ENCODE assay signal across 11 cellular contexts in genomic region chr6:42505377-42505702, GRCh38. TPM values are rescaled to one million over a fixed set of nuclear protein-coding genes. Genes with fewer than 3 reads are reported as not detected.
DNase-seq lines count a peak whose midpoint lies in the region; ATAC-seq and TF ChIP-seq lines count a peak whose summit lies in the region.
"Had no signal": no experiment of that assay in that cellular context is flagged by ENCODE, and none has a peak within 500 bp of the region (broad histone marks: within the 10 kb centered on the region; RNA-seq: fewer than 3 reads in every experiment).

No MANE protein-coding gene starts in this region.

- H3K27me3 ChIP-seq in GM23248 (replicated peaks; ENCODE audit: insufficient read depth) = no peaks in the 10 kb centered on the region
- H3K27me3 ChIP-seq: neutrophil had no signal

- in situ Hi-C loops in GM23248 (cut with MboI) = no loop called here

- 0% methylated on average over 1 of the region's 1 CpG for WGBS in GM23248 (ENCODE audit: low coverage in 1 of 2, low lambda C conversion rate in 2 of 2, missing lambda C conversion rate in 2 of 2), 2 experiments

- TF ChIP-seq CTCF in AG10803 (conservative IDR thresholded peaks at IDR 0.05; ENCODE audit: low read length) (no peak), fibroblast of mammary gland (conservative IDR thresholded peaks at IDR 0.05; ENCODE audit: control insufficient read depth, insufficient read depth, low read depth, low read length) (no peak)

- DNase-seq in AG10803 (ENCODE audit: low read depth) = peak; percentile 58
- DNase-seq in GM23248 = peak; percentile 88
- peak; percentile 69 for DNase-seq in RKO (ENCODE audit: low spot score)
- peak; percentile 82 for DNase-seq in fibroblast of mammary gland (ENCODE audit: low read depth)
- DNase-seq in stimulated activated naive CD4-positive, alpha-beta T cell (lab: John Stamatoyannopoulos, UW) = no peak
- DNase-seq in pons (ENCODE audit: low spot score) = no peak
- DNase-seq in cortex of kidney (lab: John Stamatoyannopoulos, UW) = no peak
- DNase-seq: stimulated activated CD4-positive, alpha-beta T cell treated with anti-CD3 and anti-CD28 coated beads, Interleukin-2, amount 100 ng/mL, for 48 hours; substantia nigra had no signal

- no peaks in the 10 kb centered on the region for H3K36me3 ChIP-seq in GM23248 (ENCODE audit: low read depth)
- H3K36me3 ChIP-seq: neutrophil had no signal

- H3K9me3 ChIP-seq in GM23248 (ENCODE audit: low read depth) = peaks cover 4% of the 10 kb centered on the region
- H3K9me3 ChIP-seq: neutrophil had no signal

- peaks cover 13% of the 10 kb centered on the region for H3F3A ChIP-seq in GM23248 (ENCODE audit: insufficient read depth)

- H3K4me2 ChIP-seq in GM23248 (ENCODE audit: unreplicated experiment) = peak overlapping the region; percentile 30

- 0 out of 2 replicates have a peak overlapping the region, but pooled peaks have one; percentile 5 for H2AFZ ChIP-seq in GM23248

- H3K4me3 ChIP-seq in AG10803 (ENCODE audit: low read length) (no peak overlapping the region), GM23248 (peak overlapping the region; percentile 26; the same call in 1 of the 2 replicates), fibroblast of mammary gland (ENCODE audit: control insufficient read depth, low read depth, low read length) (no peak overlapping the region)

- no peaks in the 10 kb centered on the region for H4K20me1 ChIP-seq in GM23248 (ENCODE audit: insufficient read depth)

- H3K79me2 ChIP-seq in GM23248 (ENCODE audit: insufficient read depth) = no peaks in the 10 kb centered on the region

- no peaks in the 10 kb centered on the region for H3K9me2 ChIP-seq in GM23248 (ENCODE audit: insufficient read depth)

- peak overlapping the region; percentile 78 for H3K27ac ChIP-seq in GM23248
- H3K27ac ChIP-seq: neutrophil had no signal

- H3K4me1 ChIP-seq in GM23248 (ENCODE audit: insufficient read depth) = peaks cover 27% of the 10 kb centered on the region

- no peak for ATAC-seq in GM21717 (IDR thresholded peaks at IDR 0.05; ENCODE audit: unreplicated experiment)

- H3K9ac ChIP-seq in GM23248 = peak overlapping the region; percentile 57

RNA-seq across cellular contexts. Expression of gene TRERF1, which starts 53.6 kb away (rescaled TPM):
- total RNA-seq in GM23248 (2014; rRNA removed; shearing (Covaris generic)) = 2.7 and 4.7 TPM in 2 replicates
- polyA plus RNA-seq in GM23248 (2016; fragmentation: Nextera tagmentation; extraction: Ambion mirVana) = 2.8 and 3.1 TPM in 2 replicates

RNA-seq across cellular contexts. Expression of gene UBR2, which starts 58.5 kb away (rescaled TPM):
- 23.3 and 24.8 TPM in 2 replicates for total RNA-seq in GM23248 (2014; rRNA removed; shearing (Covaris generic))
- 8.0 and 8.5 TPM in 2 replicates for polyA plus RNA-seq in GM23248 (2016; fragmentation: Nextera tagmentation; extraction: Ambion mirVana)

Comparison
In these comparisons a context has a peak if more than half of its experiments do, and no peak if none do; other contexts are left out.
1. DNase-seq: peak in AG10803 (single experiment), GM23248 (single experiment), RKO (single experiment) and fibroblast of mammary gland (single experiment); none in stimulated activated naive CD4-positive, alpha-beta T cell (0 of 6), pons (single experiment) and cortex of kidney (single experiment).